ENCODE assay signal across 8 cellular contexts in the genomic region with DNA sequence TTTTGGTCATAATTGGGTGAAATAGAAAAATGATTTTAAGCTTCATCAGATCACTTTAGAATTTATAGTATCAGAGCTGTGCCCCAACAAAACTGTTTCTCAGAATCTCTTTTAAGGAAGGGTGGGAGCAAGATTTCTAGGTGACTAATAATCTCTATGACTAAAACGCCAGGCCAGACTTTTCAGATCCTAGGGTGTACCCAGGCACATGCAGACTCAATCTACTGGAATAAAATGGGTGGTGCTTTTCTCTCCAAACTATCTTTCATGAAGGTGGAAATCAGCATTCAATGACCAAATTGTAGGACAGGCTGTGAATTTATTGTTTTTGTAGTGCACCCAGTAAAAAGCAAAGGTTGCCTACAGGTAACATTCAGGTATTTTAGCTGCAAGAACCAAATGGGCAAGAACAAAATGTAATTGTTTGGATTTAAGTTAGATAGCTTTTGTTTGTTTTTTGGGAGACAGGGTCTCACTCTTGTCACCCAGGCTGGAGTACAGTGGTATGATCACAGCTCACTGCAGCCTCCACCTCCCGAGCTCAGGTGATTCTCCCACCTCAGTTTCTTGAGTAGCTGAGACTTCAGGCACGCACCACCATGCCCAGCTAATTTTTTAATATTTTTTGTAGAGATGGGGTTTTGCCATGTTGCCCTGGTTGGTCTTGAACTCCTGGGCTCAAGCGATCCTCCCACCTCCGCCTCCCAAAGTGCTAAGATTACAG. TPM values are rescaled to one million over a fixed set of nuclear protein-coding genes. Genes with fewer than 3 reads are reported as not detected.
DNase-seq lines count a peak whose midpoint lies in the region; ATAC-seq, FAIRE-seq and TF ChIP-seq lines count a peak whose summit lies in the region.

No MANE protein-coding gene starts in this region.

- no peak for DNase-seq in cardiac muscle cell (ENCODE audit: low read depth in 1 of 2, low spot score in 1 of 2)
- no peak for DNase-seq in Right ventricle myocardium inferior (ENCODE audit: missing footprints)
- DNase-seq in activated naive CD8-positive, alpha-beta T cell treated with anti-CD3 and anti-CD28 coated beads, Interleukin-2, amount 50 U/mL, for 24 hours: no peak
- no peak for DNase-seq in HepG2 (ENCODE audit: low spot score)
- no peak for DNase-seq in upper lobe of left lung
- no peak for DNase-seq in stimulated activated CD4-positive, alpha-beta T cell treated with anti-CD3 and anti-CD28 coated beads, Interleukin-4, amount 100 ng/mL, for 24 hours
- no peak for DNase-seq in pons (ENCODE audit: low spot score)

- in situ Hi-C loops in HepG2 (cut with HindIII; ENCODE audit: extremely low pct_ligation_motif_present, low pct_unique_long_range_greater_than_20kb): no loop called here

- H3K27me3 ChIP-seq in cardiac muscle cell (no peaks in the 10 kb centered on the region), HepG2 (ENCODE audit: control insufficient read depth in 1 of 2, insufficient read depth in 2 of 2, low read length in 2 of 2) (no peaks in the 10 kb centered on the region), upper lobe of left lung (no peaks in the 10 kb centered on the region)

- ATAC-seq in Right ventricle myocardium inferior: no peak
- peak; percentile 20 for ATAC-seq in activated naive CD8-positive, alpha-beta T cell treated with anti-CD3 and anti-CD28 coated beads, Interleukin-2, amount 50 U/mL, for 24 hours
- ATAC-seq in HepG2: no peak
- ATAC-seq in upper lobe of left lung (ENCODE audit: low FRiP score in 2 of 2): peak in 1 of 2 donors; percentile 51
- no peak for ATAC-seq in GM18519 (IDR thresholded peaks at IDR 0.05; ENCODE audit: low FRiP score, unreplicated experiment)

- H3K27ac Mint-ChIP-seq in activated naive CD8-positive, alpha-beta T cell treated with anti-CD3 and anti-CD28 coated beads, Interleukin-2, amount 50 U/mL, for 24 hours: peak overlapping the region; percentile 98

- H3K9me3 Mint-ChIP-seq in activated naive CD8-positive, alpha-beta T cell treated with anti-CD3 and anti-CD28 coated beads, Interleukin-2, amount 50 U/mL, for 24 hours: no peaks in the 10 kb centered on the region

- no peak overlapping the region for H3K27ac ChIP-seq in cardiac muscle cell
- H3K27ac ChIP-seq in HepG2 (ENCODE audit: extremely low read length, insufficient read depth, low read length): peak overlapping the region; percentile 99
- peak overlapping the region; percentile 96 to 99 (median 98) for H3K27ac ChIP-seq in upper lobe of left lung

- peaks cover 12% of the 10 kb centered on the region for H3K36me3 Mint-ChIP-seq in activated naive CD8-positive, alpha-beta T cell treated with anti-CD3 and anti-CD28 coated beads, Interleukin-2, amount 50 U/mL, for 24 hours (ENCODE audit: low read depth)

- 74% methylated on average over 5 of the region's 5 CpGs for WGBS in HepG2 (ENCODE audit: low lambda C conversion rate)
- 63 to 64% methylated on average over 5 of the region's 5 CpGs for WGBS in upper lobe of left lung, 2 donors

- POLR2A ChIA-PET in HepG2 (lab: Yijun Ruan, JAX): no interaction called here

- H3K4me3 ChIP-seq in cardiac muscle cell (peak overlapping the region; percentile 82), HepG2 (replicated peaks in 1 of 3; ENCODE audit: insufficient read depth in 1 of 3, low read depth in 2 of 3, low read length in 3 of 3) (peak overlapping the region; percentile 73 to 84 (median 77); a peak in 5 of 6 replicates), upper lobe of left lung (peak overlapping the region in 3 of 4 donors; percentile 49 to 65 (median 59))

- H3K9ac ChIP-seq in HepG2 (ENCODE audit: insufficient read depth, low read depth, low read length): peak overlapping the region; percentile 92

- H3K4me1 Mint-ChIP-seq in activated naive CD8-positive, alpha-beta T cell treated with anti-CD3 and anti-CD28 coated beads, Interleukin-2, amount 50 U/mL, for 24 hours: peaks cover 63% of the 10 kb centered on the region

- peak; percentile 46 for FAIRE-seq in HepG2 (lab: Jason Lieb, UNC)

- H2AFZ ChIP-seq in HepG2 (ENCODE audit: low read length): no peak overlapping the region

- no peaks in the 10 kb centered on the region for H3K27me3 Mint-ChIP-seq in activated naive CD8-positive, alpha-beta T cell treated with anti-CD3 and anti-CD28 coated beads, Interleukin-2, amount 50 U/mL, for 24 hours

- CTCF ChIA-PET in HepG2 (lab: Yijun Ruan, JAX; ENCODE audit: low intra/inter-chr PET ratio, low total read pairs): no interaction called here

- H3K4me1 ChIP-seq in cardiac muscle cell (ENCODE audit: low read depth): peaks cover 22% of the 10 kb centered on the region
- H3K4me1 ChIP-seq in HepG2 (ENCODE audit: insufficient read depth, low read length): peaks cover 52% of the 10 kb centered on the region
- H3K4me1 ChIP-seq in upper lobe of left lung: peaks cover 31 to 59% (median 43%) of the 10 kb centered on the region in 4 donors

- no peak for TF ChIP-seq POLR2A in HepG2 (IDR thresholded peaks at IDR 0.05; ENCODE audit: insufficient read depth in 1 of 2, low read depth in 2 of 2, low read length in 2 of 2)
- TF ChIP-seq POLR2A in upper lobe of left lung (IDR thresholded peaks at IDR 0.05): no peak

- no peak for TF ChIP-seq RAD21 in HepG2 (CRISPR knock-in tag; IDR thresholded peaks at IDR 0.05)

- TF ChIP-seq EP300 in HepG2 (IDR thresholded peaks at IDR 0.05; ENCODE audit: low read depth in 2 of 2, low read length in 2 of 2) (no peak), HepG2 (CRISPR knock-in tag; IDR thresholded peaks at IDR 0.05; ENCODE audit: borderline replicate concordance) (no peak), upper lobe of left lung (IDR thresholded peaks at IDR 0.05) (no peak)

- H3K36me3 ChIP-seq in cardiac muscle cell (no peaks in the 10 kb centered on the region), HepG2 (replicated peaks in 1 of 2; ENCODE audit: control insufficient read depth in 1 of 2, insufficient read depth in 2 of 2, low read length in 2 of 2) (peaks cover 3 to 23% of the 10 kb centered on the region in 2 experiments; a peak in 4 of 5 replicates), upper lobe of left lung (peaks cover 0 to 4% (median 1%) of the 10 kb centered on the region in 4 donors)

- H3K79me2 ChIP-seq in HepG2 (ENCODE audit: insufficient read depth, low read length): peaks cover 56% of the 10 kb centered on the region

- H3K4me3 Mint-ChIP-seq in activated naive CD8-positive, alpha-beta T cell treated with anti-CD3 and anti-CD28 coated beads, Interleukin-2, amount 50 U/mL, for 24 hours: peak overlapping the region; percentile 94

- peak overlapping the region; percentile 85 for H3K4me2 ChIP-seq in HepG2 (ENCODE audit: low read depth, low read length)

- H3K9me3 ChIP-seq in cardiac muscle cell (ENCODE audit: low read depth) (no peaks in the 10 kb centered on the region), HepG2 (ENCODE audit: low read length) (no peaks in the 10 kb centered on the region), upper lobe of left lung (no peaks in the 10 kb centered on the region)

- TF ChIP-seq CTCF in cardiac muscle cell (IDR thresholded peaks at IDR 0.05; ENCODE audit: low read depth, low read length) (no peak), HepG2 (CRISPR knock-in tag; IDR thresholded peaks at IDR 0.05) (no peak), upper lobe of left lung (IDR thresholded peaks at IDR 0.05) (no peak)

- H4K20me1 ChIP-seq in HepG2 (ENCODE audit: insufficient read depth, low read length): no peaks in the 10 kb centered on the region

- intact Hi-C loops in Right ventricle myocardium inferior (cut with DNase I): loop anchor here (5.0 kb wide), 2 partner anchors 41 to 66 kb away; no protein-coding TSS in a partner anchor
- intact Hi-C loops in HepG2 (cut with micrococcal nuclease; ENCODE audit: unreplicated experiment): no loop called here

- no TSS peak for BruUV-seq in HepG2 (replicated peaks; lab: Mats Ljungman, UMichigan)

TF ChIP-seq in HepG2, 621 proteins besides CTCF, POLR2A, EP300 and RAD21:
- TF ChIP-seq ZNF235 (CRISPR knock-in tag; IDR thresholded peaks at IDR 0.05; ENCODE audit: borderline replicate concordance): no peak

RNA-seq across cellular contexts. Expression of a gene that starts 49.5 kb away (rescaled TPM):
- total RNA-seq in cardiac muscle cell (53.7 and 84.9 TPM in 2 replicates), Right ventricle myocardium inferior (199 TPM), HepG2 (2016; rRNA removed; fragmentation: Illumina TruSeq; extraction: Trizol) (74.3 and 94.8 TPM in 2 replicates), upper lobe of left lung (100 to 1,000 TPM; 105 to 208 (median 133) TPM)
- polyA plus RNA-seq in cardiac muscle cell (60.4 and 78.8 TPM in 2 replicates), HepG2 (2011; rRNA removed) (68.1 and 78.5 TPM in 2 replicates)
- 82.8 and 86.5 TPM in 2 replicates for total RNA-seq in HepG2 (2016; cell fraction: cytosol; rRNA removed; fragmentation: Illumina TruSeq; extraction: Trizol; ENCODE audit: low read depth)
- 71.4 and 92.2 TPM in 2 replicates for total RNA-seq in HepG2 (2016; cell fraction: insoluble cytoplasmic fraction; rRNA removed; fragmentation: Illumina TruSeq; extraction: Trizol)
- 125 and 142 TPM in 2 replicates for total RNA-seq in HepG2 (2016; cell fraction: membrane; rRNA removed; fragmentation: Illumina TruSeq; extraction: Trizol)
- total RNA-seq in HepG2 (2016; cell fraction: nucleus; rRNA removed; fragmentation: Illumina TruSeq; extraction: Trizol): 51.6 and 56.6 TPM in 2 replicates
- 38.4 and 55.1 TPM in 2 replicates for polyA plus RNA-seq in HepG2 (2011; cell fraction: cytosol; rRNA removed)
- polyA plus RNA-seq in HepG2 (2011; cell fraction: nucleus; rRNA removed): 57.2 and 60.5 TPM in 2 replicates
- 61.1 and 92.0 TPM in 2 replicates for polyA plus RNA-seq in HepG2 (2012)
- polyA plus RNA-seq in HepG2 (2016; cell fraction: cytosol; fragmentation: Illumina TruSeq; extraction: Trizol; ENCODE audit: low read depth): 97.1 and 105 TPM in 2 replicates
- polyA plus RNA-seq in HepG2 (2016; cell fraction: insoluble cytoplasmic fraction; fragmentation: Illumina TruSeq; extraction: Trizol; ENCODE audit: low read depth): 87.9 and 89.9 TPM in 2 replicates
- 110 and 121 TPM in 2 replicates for polyA plus RNA-seq in HepG2 (2016; cell fraction: membrane; fragmentation: Illumina TruSeq; extraction: Trizol; ENCODE audit: low read depth)
- 63.8 and 64.0 TPM in 2 replicates for polyA plus RNA-seq in HepG2 (2016; cell fraction: nucleus; fragmentation: Illumina TruSeq; extraction: Trizol; ENCODE audit: insufficient read depth, low read depth)
- polyA minus RNA-seq in HepG2 (2011; rRNA and poly(A)+ RNA removed; ENCODE audit: low replicate concordance): 69.0 and 106 TPM in 2 replicates
- 67.1 and 70.9 TPM in 2 replicates for polyA minus RNA-seq in HepG2 (2011; cell fraction: cytosol; rRNA and poly(A)+ RNA removed)
- 110 and 115 TPM in 2 replicates for polyA minus RNA-seq in HepG2 (2011; cell fraction: nucleus; rRNA and poly(A)+ RNA removed)
